In the genomic region with DNA sequence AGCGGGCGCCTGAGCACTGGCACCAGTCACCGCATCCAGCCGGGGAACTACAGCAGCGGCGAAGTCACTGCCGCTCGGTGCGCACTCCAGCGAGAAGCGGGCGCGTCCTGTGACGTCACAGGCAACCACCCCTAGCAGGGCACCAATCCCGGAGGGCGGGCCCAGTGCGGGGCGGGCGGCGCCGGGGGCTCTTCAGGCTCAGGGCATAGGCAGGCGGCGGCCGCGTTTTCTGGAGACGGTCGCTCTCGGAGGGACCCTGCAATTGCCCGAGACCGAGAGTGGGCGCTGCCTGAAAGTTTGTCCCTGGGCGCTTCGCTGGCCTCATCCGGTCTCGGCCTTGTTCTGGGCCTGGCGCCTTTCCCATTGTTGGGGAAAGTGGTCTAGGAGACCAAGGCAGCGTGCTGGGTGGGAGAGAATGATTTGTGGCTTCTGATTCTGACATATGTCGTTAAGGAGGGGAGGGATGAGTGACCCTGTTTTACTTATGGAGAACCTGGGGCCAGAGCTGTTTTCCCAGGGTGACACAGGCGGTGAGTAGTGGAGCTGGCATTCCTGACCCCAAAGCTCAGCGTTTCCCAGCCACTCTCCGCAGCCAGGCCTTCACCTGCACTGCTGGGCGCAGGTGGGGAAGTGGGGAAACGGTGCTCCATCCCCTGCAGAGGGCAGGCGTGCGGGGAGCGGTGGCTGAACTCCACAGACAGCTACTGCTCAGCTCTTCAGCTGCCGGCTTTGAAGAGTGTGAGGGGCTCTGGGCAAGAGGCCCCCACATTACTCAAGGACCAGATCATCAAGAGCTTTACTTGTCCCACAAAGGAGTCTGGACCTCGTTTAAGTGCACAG, we compare ENCODE assay signal across 8 cellular contexts. TPM values are rescaled to one million over a fixed set of nuclear protein-coding genes. Genes with fewer than 3 reads are reported as not detected.
DNase-seq lines count a peak whose midpoint lies in the region; ATAC-seq and TF ChIP-seq lines count a peak whose summit lies in the region.
"Not testable (repeated sequence)": the region's sequence is repeated elsewhere in the genome, so short reads cannot be mapped to it uniquely, and the experiment has no call there.

Gene FAHD2B, minus strand, starts transcription at position 111 of the 840 bp plus-strand sequence. CDS start 3,176 bp downstream, outside the sequence.

- H3K27me3 ChIP-seq in neural progenitor cell = not testable (repeated sequence)

- peak within 1 kb of the TSS; percentile 86 for H3K4me3 Mint-ChIP-seq in neural progenitor cell

- not testable (repeated sequence) for H3K27me3 Mint-ChIP-seq in neural progenitor cell (ENCODE audit: insufficient read depth, low read depth)

- not testable (repeated sequence) for H3F3A ChIP-seq in neural progenitor cell (ENCODE audit: low read depth)

- not testable (repeated sequence) for H3K79me2 ChIP-seq in neural progenitor cell (ENCODE audit: low read depth)

- H3K36me3 ChIP-seq in HEK293 (ENCODE audit: control insufficient read depth in 2 of 2, insufficient read depth in 1 of 2, low read length in 2 of 2); neural progenitor cell: not testable (repeated sequence)

- H3K4me1 Mint-ChIP-seq in neural progenitor cell = not testable (repeated sequence)

- POLR2A ChIA-PET in HEK293 (lab: Yijun Ruan, JAX) = interaction anchor here (1.7 kb wide), 1 partner anchor 17 kb away, joined by 3 read pairs; no protein-coding TSS in a partner anchor

- peak; percentile 95 for ATAC-seq in SK-N-SH treated with all-trans-retinoic acid at 6 μM for 48 hours

- H3K9me3 Mint-ChIP-seq in neural progenitor cell = not testable (repeated sequence)

- not testable (repeated sequence) for H4K20me1 ChIP-seq in neural progenitor cell (ENCODE audit: low read depth)

- H3K9me3 ChIP-seq in HEK293 (ENCODE audit: control insufficient read depth, insufficient read depth, low read depth, low read length); neural progenitor cell (ENCODE audit: low read depth): not testable (repeated sequence)

- peak within 1 kb of the TSS; percentile 82 for H2AFZ ChIP-seq in neural progenitor cell (replicated peaks)

- CTCF ChIA-PET in HEK293 (lab: Yijun Ruan, JAX) = not testable (repeated sequence)

- not testable (repeated sequence) for H3K4me1 ChIP-seq in HEK293 (ENCODE audit: control insufficient read depth, insufficient read depth, low read length); neural progenitor cell

- not testable (repeated sequence) for H3K27ac ChIP-seq in HEK293 (ENCODE audit: extremely low read depth, low read depth, low read length); neural progenitor cell

- H3K27ac Mint-ChIP-seq in neural progenitor cell = not testable (repeated sequence)

- not testable (repeated sequence) for H3K36me3 Mint-ChIP-seq in neural progenitor cell

- DNase-seq in ELF-1 (ENCODE audit: low read depth, low spot score) (peak; percentile 63), M059J (ENCODE audit: low read depth) (peak; percentile 33), activated gamma-delta T cell treated with Interleukin-2 at 50 U/mL for 16 hours (peak; percentile 73), foreskin fibroblast (peak; percentile 55 to 84), neural progenitor cell (ENCODE audit: low spot score) (peak; percentile 90)
- DNase-seq in stimulated activated naive CD4-positive, alpha-beta T cell (lab: John Stamatoyannopoulos, UW) = peak; percentile 62 to 87 (median 77)

- peak within 1 kb of the TSS; percentile 87 for H3K4me2 ChIP-seq in neural progenitor cell

- H3K4me3 ChIP-seq in HEK293 (ENCODE audit: low read depth, low read length) (peak within 1 kb of the TSS; percentile 32), foreskin fibroblast (ENCODE audit: low read depth in 1 of 2, low read length in 2 of 2) (peak within 1 kb of the TSS; percentile 22 to 46), neural progenitor cell (peak within 1 kb of the TSS; percentile 49)

- not testable (repeated sequence) for TF ChIP-seq CTCF in HEK293 (tag by site-specific recombination; IDR thresholded peaks at IDR 0.05); foreskin fibroblast (IDR thresholded peaks at IDR 0.05; ENCODE audit: low read depth, low read length); neural progenitor cell (IDR thresholded peaks at IDR 0.05)

- H3K9ac ChIP-seq in neural progenitor cell = not testable (repeated sequence)

TF ChIP-seq in HEK293, 187 proteins besides CTCF, POLR2A, EP300 and RAD21:
- peak; percentile 25 for TF ChIP-seq ZBTB26 (tag by site-specific recombination; optimal IDR thresholded peaks at IDR 0.05)

RNA-seq across cellular contexts. Expression of gene FAHD2B, which starts in this region (rescaled TPM):
- 0.57 and 1.5 TPM in 2 replicates for total RNA-seq in M059J (2014; rRNA removed; shearing (Covaris generic))
- 13.0 and 24.3 TPM in 2 replicates for total RNA-seq in neural progenitor cell (ENCODE audit: low replicate concordance)

Comparison
In these comparisons a context has a peak if more than half of its experiments do, and no peak if none do; other contexts are left out.
1. DNase-seq: peak in every context shown above with its lines; median percentile 90 in neural progenitor cell; 77 in stimulated activated naive CD4-positive, alpha-beta T cell; 73 in activated gamma-delta T cell treated with Interleukin-2 at 50 U/mL for 16 hours; 70 in foreskin fibroblast; 63 in ELF-1; 33 in M059J.